In the genomic region with DNA sequence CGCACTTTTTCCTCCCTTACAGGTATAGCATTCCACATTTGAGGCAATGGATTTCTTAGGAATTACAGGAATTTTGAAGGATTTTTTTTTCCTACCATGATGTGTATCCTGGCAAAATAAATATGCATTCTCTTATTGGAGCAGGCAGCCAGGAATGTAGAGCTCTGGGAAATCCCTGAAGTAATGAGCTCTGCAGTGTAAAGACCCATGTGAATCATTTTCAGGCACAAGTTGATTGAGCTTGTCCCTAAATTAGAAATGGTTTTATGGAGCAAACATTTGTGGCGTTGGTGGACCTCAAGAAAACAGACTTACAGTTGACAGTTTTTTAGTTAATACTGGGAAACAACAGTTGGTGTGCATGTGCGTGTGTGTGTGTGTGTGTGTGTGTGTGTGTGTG, we compare ENCODE assay signal across 20 cellular contexts.
DNase-seq lines count a peak whose midpoint lies in the region; ATAC-seq and TF ChIP-seq lines count a peak whose summit lies in the region.
"Had no signal": no experiment of that assay in that cellular context is flagged by ENCODE, and none has a peak within 500 bp of the region (broad histone marks: within the 10 kb centered on the region; RNA-seq: fewer than 3 reads in every experiment).

No MANE protein-coding gene starts in this region.

- TF ChIP-seq CTCF in GM23338 (conservative IDR thresholded peaks at IDR 0.05; ENCODE audit: low read depth in 2 of 2) (no peak), foreskin fibroblast (IDR thresholded peaks at IDR 0.05; ENCODE audit: low read depth, low read length) (no peak), PC-9 (conservative IDR thresholded peaks at IDR 0.05) (no peak)

- no peaks in the 10 kb centered on the region for H3K36me3 Mint-ChIP-seq in GM23338 (ENCODE audit: low read depth)
- H3K36me3 Mint-ChIP-seq: CD4-positive, CD25-positive, alpha-beta regulatory T cell; CD8-positive, alpha-beta memory T cell had no signal

- H3K9me2 ChIP-seq in GM23338 (ENCODE audit: insufficient read depth) (no peaks in the 10 kb centered on the region), PC-9 (ENCODE audit: insufficient read depth) (no peaks in the 10 kb centered on the region)

- H3K4me1 Mint-ChIP-seq in GM23338: no peaks in the 10 kb centered on the region; the same call in 2 of the 3 replicates
- H3K4me1 Mint-ChIP-seq: B cell; CD4-positive, CD25-positive, alpha-beta regulatory T cell; CD8-positive, alpha-beta memory T cell had no signal

- BruUV-seq in PC-9 (replicated peaks; lab: Mats Ljungman, UMichigan): no TSS peak

- intact Hi-C loops in PC-9 (cut with micrococcal nuclease; ENCODE audit: unreplicated experiment): no loop called here

- H3K27me3 ChIP-seq in GM23338 (ENCODE audit: insufficient read depth) (no peaks in the 10 kb centered on the region), PC-9 (ENCODE audit: insufficient read depth, low read depth) (no peaks in the 10 kb centered on the region)

- ATAC-seq in GM23338: no peak
- no peak for ATAC-seq in GM19035 (IDR thresholded peaks at IDR 0.05; ENCODE audit: unreplicated experiment)
- ATAC-seq in GM21737 (IDR thresholded peaks at IDR 0.05; ENCODE audit: unreplicated experiment): no peak
- ATAC-seq: K562 had no signal

- POLR2A ChIA-PET in PC-9 (lab: Charles Lee; ENCODE audit: unreplicated experiment): no interaction called here

- H4K20me1 ChIP-seq in GM23338 (replicated peaks; ENCODE audit: insufficient read depth) (no peaks in the 10 kb centered on the region), PC-9 (ENCODE audit: insufficient read depth) (no peaks in the 10 kb centered on the region)

- no peaks in the 10 kb centered on the region for H3K27me3 Mint-ChIP-seq in GM23338 (ENCODE audit: insufficient read depth, low read depth, poor library complexity)
- H3K27me3 Mint-ChIP-seq: CD8-positive, alpha-beta memory T cell had no signal

- H3K36me3 ChIP-seq in GM23338 (ENCODE audit: insufficient read depth): no peaks in the 10 kb centered on the region
- no peaks in the 10 kb centered on the region for H3K36me3 ChIP-seq in PC-9 (ENCODE audit: low read depth)
- H3K36me3 ChIP-seq: HAP-1 had no signal

- H2AFZ ChIP-seq in GM23338 (no peak overlapping the region), PC-9 (no peak overlapping the region)

- peak overlapping the region; percentile 38; the same call in 1 of the 2 replicates for H3K27ac Mint-ChIP-seq in GM23338
- H3K27ac Mint-ChIP-seq: B cell; CD4-positive, CD25-positive, alpha-beta regulatory T cell; CD8-positive, alpha-beta memory T cell had no signal

- CTCF ChIA-PET in PC-9 (lab: Charles Lee): interaction anchor here (0.5 kb wide), 1 partner anchor 945 kb away, joined by 3 read pairs; no protein-coding TSS in a partner anchor

- H3K4me1 ChIP-seq in GM23338 (ENCODE audit: insufficient read depth) (no peaks in the 10 kb centered on the region), PC-9 (replicated peaks; ENCODE audit: insufficient read depth) (no peaks in the 10 kb centered on the region)
- H3K4me1 ChIP-seq: HAP-1 had no signal

- H3F3A ChIP-seq in GM23338 (replicated peaks; ENCODE audit: low read depth) (no peaks in the 10 kb centered on the region), PC-9 (ENCODE audit: insufficient read depth, low read depth) (no peaks in the 10 kb centered on the region)

- H3K4me3 ChIP-seq in GM23338: no peak overlapping the region
- no peak overlapping the region for H3K4me3 ChIP-seq in foreskin fibroblast (ENCODE audit: low read depth in 1 of 2, low read length in 2 of 2)
- no peak overlapping the region for H3K4me3 ChIP-seq in PC-9
- H3K4me3 ChIP-seq: HAP-1, K562 had no signal

- H3K4me3 Mint-ChIP-seq in GM23338: no peak overlapping the region
- H3K4me3 Mint-ChIP-seq: B cell; CD4-positive, CD25-positive, alpha-beta regulatory T cell; CD8-positive, alpha-beta memory T cell had no signal

- no peaks in the 10 kb centered on the region for H3K79me2 ChIP-seq in GM23338 (replicated peaks; ENCODE audit: insufficient read depth)
- H3K79me2 ChIP-seq in PC-9 (ENCODE audit: low read depth): no peaks in the 10 kb centered on the region

- DNase-seq in Ammon's horn (ENCODE audit: low spot score) (peak; percentile 29), GM23338 (ENCODE audit: low spot score) (peak; percentile 1), astrocyte of the hippocampus (ENCODE audit: low read depth, low spot score) (peak; percentile 11), foreskin fibroblast (peak; percentile 23 to 70), PC-9 (no peak), foreskin melanocyte (no peak)
- DNase-seq: 8988T; C1 segment of cervical spinal cord; CD4-positive, CD25-positive, alpha-beta regulatory T cell; CD8-positive, alpha-beta memory T cell; COR-L47; DMS 273 treated with DMSO at 0.1 percent for 48 hours; DMS53; DND-41 had no signal

- H3K27ac ChIP-seq in GM23338 (ENCODE audit: low read depth) (no peak overlapping the region), PC-9 (no peak overlapping the region)
- H3K27ac ChIP-seq: HL-60 had no signal

- no peaks in the 10 kb centered on the region for H3K9me3 ChIP-seq in PC-9 (ENCODE audit: insufficient read depth, low read depth)
- H3K9me3 ChIP-seq: HAP-1 had no signal

- H3K4me2 ChIP-seq in GM23338 (no peak overlapping the region), PC-9 (no peak overlapping the region)

- H3K9me3 Mint-ChIP-seq in GM23338: no peaks in the 10 kb centered on the region

TF ChIP-seq in GM23338, 12 proteins besides CTCF, POLR2A, EP300 and RAD21 (continues in another document):
- TF ChIP-seq, protein P1, sequence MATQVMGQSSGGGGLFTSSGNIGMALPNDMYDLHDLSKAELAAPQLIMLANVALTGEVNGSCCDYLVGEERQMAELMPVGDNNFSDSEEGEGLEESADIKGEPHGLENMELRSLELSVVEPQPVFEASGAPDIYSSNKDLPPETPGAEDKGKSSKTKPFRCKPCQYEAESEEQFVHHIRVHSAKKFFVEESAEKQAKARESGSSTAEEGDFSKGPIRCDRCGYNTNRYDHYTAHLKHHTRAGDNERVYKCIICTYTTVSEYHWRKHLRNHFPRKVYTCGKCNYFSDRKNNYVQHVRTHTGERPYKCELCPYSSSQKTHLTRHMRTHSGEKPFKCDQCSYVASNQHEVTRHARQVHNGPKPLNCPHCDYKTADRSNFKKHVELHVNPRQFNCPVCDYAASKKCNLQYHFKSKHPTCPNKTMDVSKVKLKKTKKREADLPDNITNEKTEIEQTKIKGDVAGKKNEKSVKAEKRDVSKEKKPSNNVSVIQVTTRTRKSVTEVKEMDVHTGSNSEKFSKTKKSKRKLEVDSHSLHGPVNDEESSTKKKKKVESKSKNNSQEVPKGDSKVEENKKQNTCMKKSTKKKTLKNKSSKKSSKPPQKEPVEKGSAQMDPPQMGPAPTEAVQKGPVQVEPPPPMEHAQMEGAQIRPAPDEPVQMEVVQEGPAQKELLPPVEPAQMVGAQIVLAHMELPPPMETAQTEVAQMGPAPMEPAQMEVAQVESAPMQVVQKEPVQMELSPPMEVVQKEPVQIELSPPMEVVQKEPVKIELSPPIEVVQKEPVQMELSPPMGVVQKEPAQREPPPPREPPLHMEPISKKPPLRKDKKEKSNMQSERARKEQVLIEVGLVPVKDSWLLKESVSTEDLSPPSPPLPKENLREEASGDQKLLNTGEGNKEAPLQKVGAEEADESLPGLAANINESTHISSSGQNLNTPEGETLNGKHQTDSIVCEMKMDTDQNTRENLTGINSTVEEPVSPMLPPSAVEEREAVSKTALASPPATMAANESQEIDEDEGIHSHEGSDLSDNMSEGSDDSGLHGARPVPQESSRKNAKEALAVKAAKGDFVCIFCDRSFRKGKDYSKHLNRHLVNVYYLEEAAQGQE (IDR thresholded peaks at IDR 0.05; ENCODE audit: unreplicated experiment): no peak
- TF ChIP-seq STAT1 (IDR thresholded peaks at IDR 0.05; ENCODE audit: unreplicated experiment) (no peak), JUNB (IDR thresholded peaks at IDR 0.05; ENCODE audit: unreplicated experiment) (no peak), EZH2phosphoT487 (IDR thresholded peaks at IDR 0.05; ENCODE audit: unreplicated experiment) (no peak), ZNF331 (CRISPR knock-in tag; IDR thresholded peaks at IDR 0.05; ENCODE audit: low read depth) (no peak), NANOG (IDR thresholded peaks at IDR 0.05; ENCODE audit: borderline replicate concordance) (no peak), POLR2AphosphoS5 (IDR thresholded peaks at IDR 0.05; ENCODE audit: low read depth) (no peak), CREB1 (CRISPR knock-in tag; IDR thresholded peaks at IDR 0.05; ENCODE audit: low read depth) (no peak), ZNF114 (CRISPR knock-in tag; IDR thresholded peaks at IDR 0.05) (no peak), EZH2 (IDR thresholded peaks at IDR 0.05; ENCODE audit: low read depth, unreplicated experiment) (no peak)
- TF ChIP-seq, protein P2, sequence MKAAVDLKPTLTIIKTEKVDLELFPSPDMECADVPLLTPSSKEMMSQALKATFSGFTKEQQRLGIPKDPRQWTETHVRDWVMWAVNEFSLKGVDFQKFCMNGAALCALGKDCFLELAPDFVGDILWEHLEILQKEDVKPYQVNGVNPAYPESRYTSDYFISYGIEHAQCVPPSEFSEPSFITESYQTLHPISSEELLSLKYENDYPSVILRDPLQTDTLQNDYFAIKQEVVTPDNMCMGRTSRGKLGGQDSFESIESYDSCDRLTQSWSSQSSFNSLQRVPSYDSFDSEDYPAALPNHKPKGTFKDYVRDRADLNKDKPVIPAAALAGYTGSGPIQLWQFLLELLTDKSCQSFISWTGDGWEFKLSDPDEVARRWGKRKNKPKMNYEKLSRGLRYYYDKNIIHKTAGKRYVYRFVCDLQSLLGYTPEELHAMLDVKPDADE (IDR thresholded peaks at IDR 0.05): no peak

Comparison
In these comparisons a context has a peak if more than half of its experiments do, and no peak if none do; other contexts are left out.
1. DNase-seq: peak in Ammon's horn (single experiment), GM23338 (single experiment), astrocyte of the hippocampus (single experiment) and foreskin fibroblast (2 of 2); none in PC-9 (0 of 2) and foreskin melanocyte (single experiment).